ENCODE assay signal across 19 cellular contexts in the genomic region with DNA sequence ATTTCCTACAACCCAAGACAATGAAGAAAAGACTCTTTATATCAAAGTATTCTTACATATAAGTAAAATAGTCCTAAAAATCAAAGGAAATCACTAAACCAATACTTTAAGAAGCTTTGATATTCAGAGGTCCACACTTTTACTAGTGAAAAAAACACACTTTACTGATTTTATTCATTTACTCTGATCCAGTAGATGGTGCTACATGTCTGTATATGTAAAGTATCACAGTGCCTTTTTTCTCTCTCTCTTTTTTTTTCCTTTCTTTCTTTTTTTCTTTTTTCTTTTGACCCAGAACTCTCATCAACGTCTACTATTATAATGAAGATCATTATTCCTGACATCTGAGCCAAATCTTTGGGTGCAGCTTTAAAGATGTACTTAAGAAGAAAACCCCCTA. TPM values are rescaled to one million over a fixed set of nuclear protein-coding genes. Genes with fewer than 3 reads are reported as not detected.
A peak's percentile ranks its signal among the peaks of the same experiment; 100 is the strongest.
DNase-seq lines count a peak whose midpoint lies in the region; ATAC-seq, FAIRE-seq and TF ChIP-seq lines count a peak whose summit lies in the region.
"Had no signal": no experiment of that assay in that cellular context is flagged by ENCODE, and none has a peak within 500 bp of the region (broad histone marks: within the 10 kb centered on the region; RNA-seq: fewer than 3 reads in every experiment).

No MANE protein-coding gene starts in this region.

- TF ChIP-seq EP300 in A549 (IDR thresholded peaks at IDR 0.05) = no peak

- no peak overlapping the region for H3K4me3 ChIP-seq in A549
- no peak overlapping the region for H3K4me3 ChIP-seq in GM12865 (ENCODE audit: low read depth, low read length)
- H3K4me3 ChIP-seq: thoracic aorta had no signal

- CTCF ChIA-PET in A549 (lab: Yijun Ruan, JAX) = interaction anchor here (0.7 kb wide), 1 partner anchor 342 kb away, joined by 3 read pairs; no protein-coding TSS in a partner anchor
- CTCF ChIA-PET in CD4-positive, alpha-beta T cell (lab: Charles Lee) = no interaction called here

- no peak for FAIRE-seq in A549 (lab: Jason Lieb, UNC)
- no peak for FAIRE-seq in GM12891 (lab: Jason Lieb, UNC)

- H3K9me3 ChIP-seq in A549 (no peaks in the 10 kb centered on the region), T-helper 17 cell (ENCODE audit: control insufficient read depth, low read length, poor library complexity, severe bottlenecking) (no peaks in the 10 kb centered on the region)
- no peaks in the 10 kb centered on the region for H3K9me3 ChIP-seq in CD4-positive, alpha-beta T cell (ENCODE audit: control insufficient read depth, low read length)
- H3K9me3 ChIP-seq: thoracic aorta had no signal

- no peak for TF ChIP-seq POLR2A in A549 (IDR thresholded peaks at IDR 0.05; ENCODE audit: low read length)
- TF ChIP-seq POLR2A in GM12891 (IDR thresholded peaks at IDR 0.05; ENCODE audit: low read depth, low read length) = no peak

- no peak overlapping the region for H3K27ac Mint-ChIP-seq in T-helper 17 cell
- no peak overlapping the region for H3K27ac Mint-ChIP-seq in CD4-positive, alpha-beta T cell
- H3K27ac Mint-ChIP-seq: activated CD4-positive, alpha-beta T cell treated with anti-CD3 and anti-CD28 coated beads for 36 hours; activated naive CD8-positive, alpha-beta T cell treated with anti-CD3 and anti-CD28 coated beads, Interleukin-2, amount 50 U/mL, for 24 hours; activated T-cell treated with anti-CD3 and anti-CD28 coated beads, Interleukin-2, amount 50 U/mL, for 24 hours had no signal

- no peaks in the 10 kb centered on the region for H3K4me1 ChIP-seq in A549

- ATAC-seq in A549 (no peak), T-helper 17 cell (no peak), GM19035 (IDR thresholded peaks at IDR 0.05; ENCODE audit: unreplicated experiment) (no peak)
- no peak for ATAC-seq in CD4-positive, alpha-beta T cell (ENCODE audit: poor library complexity)
- ATAC-seq: activated CD4-positive, alpha-beta T cell treated with anti-CD3 and anti-CD28 coated beads for 36 hours; activated naive CD8-positive, alpha-beta T cell treated with anti-CD3 and anti-CD28 coated beads, Interleukin-2, amount 50 U/mL, for 24 hours; left colon had no signal

- WGBS in A549 (ENCODE audit: missing lambda C conversion rate) = 0% methylated on average over 1 of the region's 1 CpG

- POLR2A ChIA-PET in A549 (lab: Yijun Ruan, JAX) = no interaction called here
- POLR2A ChIA-PET in CD4-positive, alpha-beta T cell (lab: Charles Lee) = no interaction called here

- peak in 1 of 2 experiments; percentile 17; a peak in 3 of 5 replicates for TF ChIP-seq RAD21 in A549 (conservative IDR thresholded peaks at IDR 0.05 in 1 of 2, IDR thresholded peaks at IDR 0.05 in 1 of 2)

- DNase-seq in A549 (ENCODE audit: low read depth in 1 of 2, low spot score in 1 of 2) (no peak), GM12865 (ENCODE audit: low read depth) (no peak), NCI-H2107 (lab: John Stamatoyannopoulos, UW) (peak; percentile 23), dedifferentiated amniotic fluid mesenchymal stem cell (ENCODE audit: extremely low spot score) (peak; percentile 25), GM12891 (ENCODE audit: insufficient read length, low spot score) (no peak), T-helper 17 cell (no peak)
- no peak for DNase-seq in CD4-positive, alpha-beta T cell
- DNase-seq: activated CD4-positive, alpha-beta T cell treated with anti-CD3 and anti-CD28 coated beads for 36 hours; activated naive CD8-positive, alpha-beta T cell treated with anti-CD3 and anti-CD28 coated beads, Interleukin-2, amount 50 U/mL, for 24 hours; activated T-cell treated with anti-CD3 and anti-CD28 coated beads, Interleukin-2, amount 50 U/mL, for 24 hours; hippocampal formation; left colon; NCI-H2171 treated with DMSO at 0.1 percent for 48 hours; RPMI8226 had no signal

- TF ChIP-seq CTCF in A549 (IDR thresholded peaks at IDR 0.05) = peak; percentile 13; the same call in 1 of the 3 replicates
- peak; percentile 8 for TF ChIP-seq CTCF in GM12865 (IDR thresholded peaks at IDR 0.05; ENCODE audit: insufficient read depth, low read depth, low read length, missing control alignments)
- no peak for TF ChIP-seq CTCF in CD4-positive, alpha-beta T cell (IDR thresholded peaks at IDR 0.05)

- no peak overlapping the region for H3K4me2 ChIP-seq in A549

- H3K9me3 Mint-ChIP-seq in CD4-positive, alpha-beta T cell = no peaks in the 10 kb centered on the region
- H3K9me3 Mint-ChIP-seq: activated naive CD8-positive, alpha-beta T cell treated with anti-CD3 and anti-CD28 coated beads, Interleukin-2, amount 50 U/mL, for 24 hours; activated T-cell treated with anti-CD3 and anti-CD28 coated beads, Interleukin-2, amount 50 U/mL, for 24 hours had no signal

- no peak overlapping the region for H3K4me3 Mint-ChIP-seq in T-helper 17 cell
- H3K4me3 Mint-ChIP-seq in CD4-positive, alpha-beta T cell = no peak overlapping the region
- H3K4me3 Mint-ChIP-seq: activated CD4-positive, alpha-beta T cell treated with anti-CD3 and anti-CD28 coated beads for 36 hours; activated naive CD8-positive, alpha-beta T cell treated with anti-CD3 and anti-CD28 coated beads, Interleukin-2, amount 50 U/mL, for 24 hours; activated T-cell treated with anti-CD3 and anti-CD28 coated beads, Interleukin-2, amount 50 U/mL, for 24 hours had no signal

- H3K27ac ChIP-seq in A549 = no peak overlapping the region
- no peak overlapping the region for H3K27ac ChIP-seq in CD4-positive, alpha-beta T cell (ENCODE audit: low read depth, low read length)
- H3K27ac ChIP-seq: thoracic aorta had no signal

- H3K4me1 Mint-ChIP-seq in T-helper 17 cell = no peaks in the 10 kb centered on the region
- H3K4me1 Mint-ChIP-seq in CD4-positive, alpha-beta T cell (ENCODE audit: low read depth) = no peaks in the 10 kb centered on the region
- H3K4me1 Mint-ChIP-seq: activated CD4-positive, alpha-beta T cell treated with anti-CD3 and anti-CD28 coated beads for 36 hours; activated naive CD8-positive, alpha-beta T cell treated with anti-CD3 and anti-CD28 coated beads, Interleukin-2, amount 50 U/mL, for 24 hours had no signal

- H3K27me3 Mint-ChIP-seq in T-helper 17 cell = peaks cover 58% of the 10 kb centered on the region
- peaks cover 61% of the 10 kb centered on the region for H3K27me3 Mint-ChIP-seq in CD4-positive, alpha-beta T cell

- peaks cover 2% of the 10 kb centered on the region for H3K36me3 Mint-ChIP-seq in T-helper 17 cell (ENCODE audit: low read depth)
- H3K36me3 Mint-ChIP-seq in CD4-positive, alpha-beta T cell (ENCODE audit: low read depth) = no peaks in the 10 kb centered on the region

- peaks cover 5% of the 10 kb centered on the region for H3K27me3 ChIP-seq in CD4-positive, alpha-beta T cell (ENCODE audit: control insufficient read depth, insufficient read depth, low read length)

- intact Hi-C loops in CD4-positive, alpha-beta T cell (cut with DNase I, micrococcal nuclease) = loop anchor here in 1 of 2 experiments (10.0 kb wide), 1 partner anchor 1995 kb away; no protein-coding TSS in a partner anchor

TF ChIP-seq in A549, 52 proteins besides CTCF, POLR2A, EP300 and RAD21:
- TF ChIP-seq CEBPB (IDR thresholded peaks at IDR 0.05) (no peak), ESRRA (IDR thresholded peaks at IDR 0.05; ENCODE audit: borderline replicate concordance, low read length) (no peak), MAFK (IDR thresholded peaks at IDR 0.05; ENCODE audit: partially characterized antibody) (no peak), TP53 (CRISPR knock-in tag; IDR thresholded peaks at IDR 0.05) (no peak), EHF (CRISPR knock-in tag; IDR thresholded peaks at IDR 0.05) (no peak)
- TF ChIP-seq, protein P1, sequence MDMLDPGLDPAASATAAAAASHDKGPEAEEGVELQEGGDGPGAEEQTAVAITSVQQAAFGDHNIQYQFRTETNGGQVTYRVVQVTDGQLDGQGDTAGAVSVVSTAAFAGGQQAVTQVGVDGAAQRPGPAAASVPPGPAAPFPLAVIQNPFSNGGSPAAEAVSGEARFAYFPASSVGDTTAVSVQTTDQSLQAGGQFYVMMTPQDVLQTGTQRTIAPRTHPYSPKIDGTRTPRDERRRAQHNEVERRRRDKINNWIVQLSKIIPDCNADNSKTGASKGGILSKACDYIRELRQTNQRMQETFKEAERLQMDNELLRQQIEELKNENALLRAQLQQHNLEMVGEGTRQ (IDR thresholded peaks at IDR 0.05) = no peak

TF ChIP-seq in GM12891, 5 proteins besides CTCF, POLR2A, EP300 and RAD21:
- TF ChIP-seq PAX5 (IDR thresholded peaks at IDR 0.05; ENCODE audit: insufficient read depth, low read length, severe bottlenecking) = no peak
- no peak for TF ChIP-seq SPI1 (IDR thresholded peaks at IDR 0.05; ENCODE audit: low read depth, low read length)
- no peak for TF ChIP-seq TAF1 (IDR thresholded peaks at IDR 0.05; ENCODE audit: low read depth, low read length)
- TF ChIP-seq POU2F2 (IDR thresholded peaks at IDR 0.05; ENCODE audit: low read depth, low read length) = no peak
- no peak for TF ChIP-seq POLR2AphosphoS5 (IDR thresholded peaks at IDR 0.05; ENCODE audit: low read depth, low read length)

RNA-seq across cellular contexts. Expression of a gene that starts 10.8 kb away (rescaled TPM):
- not detected in 2 replicates for polyA plus RNA-seq in A549 (2011; rRNA removed)
- not detected in 2 replicates for polyA plus RNA-seq in A549 (2012; cell fraction: cytosol; rRNA removed)
- polyA plus RNA-seq in A549 (2012; cell fraction: nucleus; rRNA removed) = not detected in 2 replicates
- not detected in 3 replicates for polyA plus RNA-seq in A549 (2017; fragmentation: RNase III; extraction: RNeasy Plus Mini Kit Qiagen cat#74134 plus additional on column Dnase treatment)
- polyA minus RNA-seq in A549 (2011; rRNA and poly(A)+ RNA removed) = not detected in 2 replicates
- polyA plus RNA-seq in GM12891 (2012; ENCODE audit: low read depth, missing spikeins) = 0.09 TPM
- total RNA-seq in T-helper 17 cell = not detected
- total RNA-seq in CD4-positive, alpha-beta T cell = not detected
- total RNA-seq: activated CD4-positive, alpha-beta T cell treated with anti-CD3 and anti-CD28 coated beads for 36 hours; left colon; pulmonary artery endothelial cell; T-helper 1 cell treated with Interleukin-12 subunit alpha and Interleukin-12 subunit beta and Interleukin-4 antibody, amounts not matched to agents 30 ng/mL and 1 ng/mL, for 36 hours; thoracic aorta had no signal
- polyA plus RNA-seq: BJ had no signal

Comparison
In these comparisons a context has a peak if more than half of its experiments do, and no peak if none do; other contexts are left out.
1. DNase-seq: peak in NCI-H2107 (single experiment) and dedifferentiated amniotic fluid mesenchymal stem cell (single experiment); none in A549 (0 of 2), GM12865 (single experiment), GM12891 (single experiment), T-helper 17 cell (0 of 3) and CD4-positive, alpha-beta T cell (0 of 10).